In the genomic region with DNA sequence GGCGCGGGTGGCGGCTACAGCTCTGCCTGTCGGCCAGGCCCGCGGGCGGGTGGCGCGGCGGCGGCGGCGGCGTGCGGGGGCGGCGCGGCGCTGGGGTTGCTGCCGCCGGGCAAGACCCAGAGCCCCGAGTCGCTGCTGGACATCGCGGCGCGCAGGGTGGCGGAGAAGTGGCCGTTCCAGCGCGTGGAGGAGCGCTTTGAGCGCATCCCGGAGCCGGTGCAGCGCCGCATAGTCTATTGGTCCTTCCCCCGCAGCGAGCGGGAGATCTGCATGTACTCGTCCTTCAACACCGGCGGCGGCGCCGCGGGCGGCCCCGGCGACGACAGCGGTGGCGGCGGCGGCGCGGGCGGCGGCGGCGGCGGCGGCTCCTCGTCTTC, we compare ENCODE assay signal across 8 cellular contexts. TPM values are rescaled to one million over a fixed set of nuclear protein-coding genes. Genes with fewer than 3 reads are reported as not detected.
DNase-seq lines count a peak whose midpoint lies in the region; ATAC-seq and TF ChIP-seq lines count a peak whose summit lies in the region.

No MANE protein-coding gene starts in this region.

- H3K4me1 Mint-ChIP-seq in GM23338 (peaks cover 41% of the 10 kb centered on the region), T-helper 17 cell (peaks cover 47% of the 10 kb centered on the region)
- peaks cover 59% of the 10 kb centered on the region for H3K4me1 Mint-ChIP-seq in dendritic cell treated with granulocyte-macrophage colony-stimulating factor and Interleukin-4, amounts not matched to agents 40 ng/mL and 50 ng/mL, for 4 days (ENCODE audit: low read depth)

- H3K27ac ChIP-seq in DOHH2 (ENCODE audit: low read depth, low read length) (no peak overlapping the region), GM23338 (ENCODE audit: low read depth) (no peak overlapping the region), mesodermal cell (ENCODE audit: low read depth, low read length, severe bottlenecking) (peak overlapping the region; percentile 75), uterus (peak overlapping the region; percentile 84 to 90)

- TF ChIP-seq POLR2A in uterus (IDR thresholded peaks at IDR 0.05) = no peak

- H4K20me1 ChIP-seq in DOHH2 (ENCODE audit: control insufficient read depth, insufficient read depth, low read depth, low read length) (peaks cover 6% of the 10 kb centered on the region), GM23338 (replicated peaks; ENCODE audit: insufficient read depth) (peaks cover 39% of the 10 kb centered on the region)

- 0 to 1% methylated on average over 15 to 43 of the region's 64 CpGs for WGBS in mesodermal cell (ENCODE audit: insufficient coverage in 2 of 2), 2 experiments

- H3K36me3 ChIP-seq in DOHH2 (ENCODE audit: control insufficient read depth, low read length) = no peaks in the 10 kb centered on the region
- H3K36me3 ChIP-seq in GM23338 (ENCODE audit: insufficient read depth) = no peaks in the 10 kb centered on the region
- peaks cover 15% of the 10 kb centered on the region for H3K36me3 ChIP-seq in mesodermal cell (ENCODE audit: control insufficient read depth, insufficient read depth, low read length)
- no peaks in the 10 kb centered on the region for H3K36me3 ChIP-seq in uterus

- no peak for TF ChIP-seq CTCF in DOHH2 (IDR thresholded peaks at IDR 0.05; ENCODE audit: low read depth, low read length, poor library complexity, severe bottlenecking)
- TF ChIP-seq CTCF in GM23338 (conservative IDR thresholded peaks at IDR 0.05; ENCODE audit: low read depth in 2 of 2) = no peak
- TF ChIP-seq CTCF in uterus (IDR thresholded peaks at IDR 0.05) = peak in 1 of 4 experiments; percentile 9

- peak overlapping the region; percentile 85; the same call in 2 of the 3 replicates for H3K4me3 Mint-ChIP-seq in GM23338
- H3K4me3 Mint-ChIP-seq in T-helper 17 cell = peak overlapping the region; percentile 94
- peak overlapping the region; percentile 69 for H3K4me3 Mint-ChIP-seq in dendritic cell treated with granulocyte-macrophage colony-stimulating factor and Interleukin-4, amounts not matched to agents 40 ng/mL and 50 ng/mL, for 4 days

- no peak overlapping the region for H3K27ac Mint-ChIP-seq in GM23338
- peak overlapping the region; percentile 89 for H3K27ac Mint-ChIP-seq in T-helper 17 cell
- peak overlapping the region; percentile 94 for H3K27ac Mint-ChIP-seq in dendritic cell treated with granulocyte-macrophage colony-stimulating factor and Interleukin-4, amounts not matched to agents 40 ng/mL and 50 ng/mL, for 4 days

- H3K9me3 Mint-ChIP-seq in GM23338 = peaks cover 3% of the 10 kb centered on the region; the same call in 2 of the 3 replicates
- peaks cover 12% of the 10 kb centered on the region for H3K9me3 Mint-ChIP-seq in dendritic cell treated with granulocyte-macrophage colony-stimulating factor and Interleukin-4, amounts not matched to agents 40 ng/mL and 50 ng/mL, for 4 days

- H3K36me3 Mint-ChIP-seq in GM23338 (ENCODE audit: low read depth) (peaks cover 3% of the 10 kb centered on the region; the same call in 2 of the 3 replicates), T-helper 17 cell (ENCODE audit: low read depth) (peaks cover 9% of the 10 kb centered on the region)
- peaks cover 60% of the 10 kb centered on the region for H3K36me3 Mint-ChIP-seq in dendritic cell treated with granulocyte-macrophage colony-stimulating factor and Interleukin-4, amounts not matched to agents 40 ng/mL and 50 ng/mL, for 4 days (ENCODE audit: low read depth)

- H3K79me2 ChIP-seq in DOHH2 (ENCODE audit: control insufficient read depth, low read length) (no peaks in the 10 kb centered on the region), GM23338 (replicated peaks; ENCODE audit: insufficient read depth) (peaks cover 36% of the 10 kb centered on the region)

- ATAC-seq in GM23338 = no peak
- peak; percentile 1 for ATAC-seq in T-helper 17 cell

- H3K4me2 ChIP-seq in DOHH2 (ENCODE audit: low read length) (peak overlapping the region; percentile 32; the same call in 1 of the 2 replicates), GM23338 (no peak overlapping the region)

- H3K4me1 ChIP-seq in DOHH2 (ENCODE audit: control insufficient read depth, low read length) = peaks cover 20% of the 10 kb centered on the region
- peaks cover 27% of the 10 kb centered on the region for H3K4me1 ChIP-seq in GM23338 (ENCODE audit: insufficient read depth)
- H3K4me1 ChIP-seq in mesodermal cell (ENCODE audit: control insufficient read depth, insufficient read depth, low read length, poor library complexity, severe bottlenecking) = peaks cover 31% of the 10 kb centered on the region
- H3K4me1 ChIP-seq in uterus = peaks cover 0 to 10% of the 10 kb centered on the region in 2 donors

- no peak overlapping the region for H2AFZ ChIP-seq in GM23338

- no peaks in the 10 kb centered on the region for H3K9me3 ChIP-seq in DOHH2 (ENCODE audit: control insufficient read depth, insufficient read depth, low read length)
- H3K9me3 ChIP-seq in T-helper 17 cell (ENCODE audit: control insufficient read depth, low read length, poor library complexity, severe bottlenecking) = no peaks in the 10 kb centered on the region
- no peaks in the 10 kb centered on the region for H3K9me3 ChIP-seq in mesodermal cell (ENCODE audit: control insufficient read depth, low read length)
- no peaks in the 10 kb centered on the region for H3K9me3 ChIP-seq in uterus

- H3K27me3 ChIP-seq in DOHH2 (ENCODE audit: control insufficient read depth, low read length) (peaks cover 67% of the 10 kb centered on the region), GM23338 (ENCODE audit: insufficient read depth) (peaks cover 81% of the 10 kb centered on the region), uterus (no peaks in the 10 kb centered on the region)

- DNase-seq in GM23338 (ENCODE audit: low spot score) (peak; percentile 53), T-helper 17 cell (peak in 2 of 3 donors; percentile 29 to 38), uterus (peak in 1 of 2 donors; percentile 36), HuH-7 (ENCODE audit: low spot score) (no peak), pons (ENCODE audit: low spot score) (no peak)

- intact Hi-C loops in dendritic cell treated with granulocyte-macrophage colony-stimulating factor and Interleukin-4, amounts not matched to agents 40 ng/mL and 50 ng/mL, for 4 days (cut with micrococcal nuclease) = loop anchor here (1.0 to 10.0 kb wide), 4 partner anchors 76 to 322 kb away; a partner anchor contains a TSS
- intact Hi-C loops in uterus (cut with DNase I; ENCODE audit: low total_unique reads) = no loop called here

- peaks cover 59% of the 10 kb centered on the region for H3K27me3 Mint-ChIP-seq in GM23338 (ENCODE audit: insufficient read depth, low read depth, poor library complexity)
- H3K27me3 Mint-ChIP-seq in T-helper 17 cell = peaks cover 24% of the 10 kb centered on the region
- no peaks in the 10 kb centered on the region for H3K27me3 Mint-ChIP-seq in dendritic cell treated with granulocyte-macrophage colony-stimulating factor and Interleukin-4, amounts not matched to agents 40 ng/mL and 50 ng/mL, for 4 days

- peak overlapping the region; percentile 44 for H3K4me3 ChIP-seq in DOHH2 (ENCODE audit: low read length)
- peak overlapping the region; percentile 46; the same call in 1 of the 2 replicates for H3K4me3 ChIP-seq in GM23338
- peak overlapping the region; percentile 39 for H3K4me3 ChIP-seq in mesodermal cell (ENCODE audit: extremely low read depth, insufficient read depth, low read length, poor library complexity, severe bottlenecking)
- H3K4me3 ChIP-seq in uterus = peak overlapping the region; percentile 40 to 77

- H3K9me2 ChIP-seq in DOHH2 (replicated peaks; ENCODE audit: control insufficient read depth, low read length) (no peaks in the 10 kb centered on the region), GM23338 (ENCODE audit: insufficient read depth) (no peaks in the 10 kb centered on the region)

- H3F3A ChIP-seq in DOHH2 (ENCODE audit: control insufficient read depth, insufficient read depth) (peaks cover 3% of the 10 kb centered on the region), GM23338 (replicated peaks; ENCODE audit: low read depth) (0 out of 2 replicates have a peak, but pooled peaks cover 2% of the 10 kb centered on the region)

TF ChIP-seq in GM23338, 12 proteins besides CTCF, POLR2A, EP300 and RAD21:
- TF ChIP-seq EZH2 (IDR thresholded peaks at IDR 0.05; ENCODE audit: low read depth, unreplicated experiment) (no peak), STAT1 (IDR thresholded peaks at IDR 0.05; ENCODE audit: unreplicated experiment) (no peak)

RNA-seq across cellular contexts. Expression of a gene that starts 0.3 kb away (rescaled TPM):
- total RNA-seq in GM23338 (2014; rRNA removed; shearing (Covaris generic)) = 6.0 and 6.6 TPM in 2 replicates
- polyA plus RNA-seq in GM23338 (2016; fragmentation: Nextera tagmentation; extraction: Ambion mirVana) = 3.8 and 3.9 TPM in 2 replicates
- total RNA-seq in T-helper 17 cell (1 to 10 TPM; 6.5 to 8.7 TPM), uterus (10 to 100 TPM in 3 of 4 donors, 1 to 10 TPM in 1; 4.1 to 14.8 (median 11.1) TPM)
- polyA plus RNA-seq in mesodermal cell (2013, experiment 1 of 2) = 28.0 TPM
- polyA plus RNA-seq in mesodermal cell (2013, experiment 2 of 2) = 24.4 TPM

Comparison
In these comparisons a context has a peak if more than half of its experiments do, and no peak if none do; other contexts are left out.
1. H3K27ac ChIP-seq: peak in mesodermal cell (single experiment) and uterus (2 of 2); none in DOHH2 (single experiment) and GM23338 (single experiment).
2. DNase-seq: peak in GM23338 (single experiment) and T-helper 17 cell (2 of 3); none in HuH-7 (single experiment) and pons (single experiment).
3. Peak in every context shown above with its lines, with median percentiles within 50 percentile points of each other: H3K4me3 ChIP-seq and H3K4me3 Mint-ChIP-seq.